ENCODE assay signal across 20 cellular contexts in genomic region chr11:36257351-36257750, GRCh38. TPM values are rescaled to one million over a fixed set of nuclear protein-coding genes. Genes with fewer than 3 reads are reported as not detected.
A peak's percentile ranks its signal among the peaks of the same experiment; 100 is the strongest.
DNase-seq lines count a peak whose midpoint lies in the region; ATAC-seq and TF ChIP-seq lines count a peak whose summit lies in the region.
"Had no signal": no experiment of that assay in that cellular context is flagged by ENCODE, and none has a peak within 500 bp of the region (broad histone marks: within the 10 kb centered on the region; RNA-seq: fewer than 3 reads in every experiment).

No MANE protein-coding gene starts in this region.

- peaks cover 2% of the 10 kb centered on the region for H3K79me1 ChIP-seq in neuronal stem cell (ENCODE audit: low read depth, low read length)

- H3K23ac ChIP-seq in neuronal stem cell (ENCODE audit: low read depth, low read length, poor library complexity): no peak overlapping the region

- peak overlapping the region; percentile 4 for H2AFZ ChIP-seq in neuronal stem cell (ENCODE audit: low read length)

- no peak overlapping the region for H2AK5ac ChIP-seq in neuronal stem cell (ENCODE audit: low read depth, low read length)

- H4K8ac ChIP-seq in neuronal stem cell (ENCODE audit: low read depth, low read length): no peak overlapping the region

- H2BK120ac ChIP-seq in neuronal stem cell (ENCODE audit: low read depth, low read length): no peak overlapping the region

- H3K36me3 ChIP-seq in neuronal stem cell (replicated peaks in 1 of 2; ENCODE audit: control insufficient read depth in 2 of 2, insufficient read depth in 2 of 2, low read length in 2 of 2): no peaks in the 10 kb centered on the region
- H3K36me3 ChIP-seq: cardiac muscle cell, heart left ventricle, lower lobe of right lung, right lobe of liver had no signal

- DNase-seq in HK-2 (ENCODE audit: unreplicated experiment) (peak; percentile 38), RPMI7951 (ENCODE audit: low read depth) (peak; percentile 32), fibroblast of mammary gland (ENCODE audit: low read depth) (peak; percentile 62), neuronal stem cell (ENCODE audit: low spot score) (no peak), SHP77 (lab: John Stamatoyannopoulos, UW) (no peak), NAMALWA (ENCODE audit: low spot score) (no peak), Right ventricle myocardium inferior (ENCODE audit: missing footprints) (no peak)
- DNase-seq: activated CD4-positive, CD25-positive, alpha-beta regulatory T cell treated with anti-CD3 and anti-CD28 coated beads, Interleukin-2, amount 50 U/mL, for 72 hours; activated naive CD8-positive, alpha-beta T cell treated with anti-CD3 and anti-CD28 coated beads, Interleukin-2, amount 10 ng/mL, durations not matched to agents 7 days and 5 days; CD8-positive, alpha-beta memory T cell; heart left ventricle; lower lobe of right lung; NCI-H1417 treated with DMSO at 0.1 percent for 48 hours; right lobe of liver; stimulated activated naive B cell treated with anti-CD40 and anti-IgM and Interleukin-4, amounts not matched to agents 10 μg/mL and 1 μg/mL and 100 μg/mL, for 72 hours; T1000 had no signal

- H3K4me3 ChIP-seq in fibroblast of mammary gland (ENCODE audit: control insufficient read depth, low read depth, low read length): no peak overlapping the region
- no peak overlapping the region for H3K4me3 ChIP-seq in neuronal stem cell (ENCODE audit: low read length in 2 of 2)
- H3K4me3 ChIP-seq: cardiac muscle cell, heart left ventricle, lower lobe of right lung, right lobe of liver had no signal

- no peak overlapping the region for H2BK15ac ChIP-seq in neuronal stem cell (ENCODE audit: low read length)

- no peak overlapping the region for H2BK5ac ChIP-seq in neuronal stem cell (ENCODE audit: low read length)

- H3K4ac ChIP-seq in neuronal stem cell (ENCODE audit: low read length): no peak overlapping the region

- intact Hi-C loops in Right ventricle myocardium inferior (cut with DNase I): loop anchor here (10.0 kb wide), 1 partner anchor 103 kb away; no protein-coding TSS in a partner anchor

- WGBS in neuronal stem cell (ENCODE audit: extremely low coverage in 2 of 2, insufficient read length in 2 of 2, insufficient replicate concordance in 1 of 2), 2 donors: no CpG with 5 or more reads among the region's 5 CpGs

- TF ChIP-seq CTCF in fibroblast of mammary gland (conservative IDR thresholded peaks at IDR 0.05; ENCODE audit: control insufficient read depth, insufficient read depth, low read depth, low read length): no peak

- no peak overlapping the region for H3K9ac ChIP-seq in neuronal stem cell (ENCODE audit: low read depth, low read length, poor library complexity)

- ATAC-seq in HG02884 (IDR thresholded peaks at IDR 0.05; ENCODE audit: unreplicated experiment): no peak
- no peak for ATAC-seq in Right ventricle myocardium inferior
- ATAC-seq: esophagus mucosa; heart left ventricle; right lobe of liver; SK-N-SH treated with all-trans-retinoic acid at 6 μM for 48 hours; stimulated activated naive B cell treated with anti-CD40 and anti-IgM and Interleukin-4, amounts not matched to agents 10 μg/mL and 1 μg/mL and 100 μg/mL, for 72 hours had no signal

- H3K4me1 ChIP-seq in neuronal stem cell (ENCODE audit: control insufficient read depth in 2 of 2, insufficient read depth in 1 of 2, low read depth in 1 of 2, low read length in 2 of 2): peaks cover 10 to 17% of the 10 kb centered on the region in 2 donors
- H3K4me1 ChIP-seq: lower lobe of right lung, right lobe of liver had no signal

- peaks cover 3 to 5% of the 10 kb centered on the region in 2 donors for H3K9me3 ChIP-seq in neuronal stem cell (replicated peaks in 1 of 2; ENCODE audit: control insufficient read depth in 2 of 2, insufficient read depth in 1 of 2, low read depth in 1 of 2, low read length in 2 of 2)
- H3K9me3 ChIP-seq: right lobe of liver had no signal

- H3K4me2 ChIP-seq in neuronal stem cell (ENCODE audit: insufficient read depth, low read length, poor library complexity, severe bottlenecking): no peak overlapping the region

- no peak overlapping the region for H3K14ac ChIP-seq in neuronal stem cell (ENCODE audit: low read length)

- H4K91ac ChIP-seq in neuronal stem cell (ENCODE audit: low read depth, low read length, poor library complexity): no peak overlapping the region

- no peak overlapping the region for H2BK12ac ChIP-seq in neuronal stem cell (ENCODE audit: low read length)

- H3K27me3 ChIP-seq in neuronal stem cell (ENCODE audit: control insufficient read depth in 3 of 3, insufficient read depth in 3 of 3, low read depth in 1 of 3, low read length in 3 of 3): no peaks in the 10 kb centered on the region
- H3K27me3 ChIP-seq: right lobe of liver had no signal

- no peak overlapping the region for H3K27ac ChIP-seq in neuronal stem cell (replicated peaks; ENCODE audit: low read length)
- H3K27ac ChIP-seq: cardiac muscle cell, heart left ventricle, lower lobe of right lung, right lobe of liver had no signal

- peak overlapping the region; percentile 83 for H3K18ac ChIP-seq in neuronal stem cell (ENCODE audit: low read length)

RNA-seq across cellular contexts. Expression of gene COMMD9, which starts 31.9 kb away (rescaled TPM):
- total RNA-seq in RPMI7951 (2014; rRNA removed; shearing (Covaris generic)): 41.4 and 59.2 TPM in 2 replicates
- polyA plus RNA-seq in neuronal stem cell (2013, experiment 1 of 2): 22.2 TPM
- polyA plus RNA-seq in neuronal stem cell (2013, experiment 2 of 2): 22.7 TPM
- 56.0 TPM for total RNA-seq in Right ventricle myocardium inferior

RNA-seq across cellular contexts. Expression of gene PRR5L, which starts 38.7 kb away (rescaled TPM):
- 23.2 and 42.0 TPM in 2 replicates for total RNA-seq in RPMI7951 (2014; rRNA removed; shearing (Covaris generic))
- polyA plus RNA-seq in neuronal stem cell (2013, experiment 1 of 2): 10.3 TPM
- polyA plus RNA-seq in neuronal stem cell (2013, experiment 2 of 2): 9.7 TPM
- 1.6 TPM for total RNA-seq in Right ventricle myocardium inferior

Comparison
In these comparisons a context has a peak if more than half of its experiments do, and no peak if none do; other contexts are left out.
1. DNase-seq: peak in HK-2 (single experiment), RPMI7951 (single experiment) and fibroblast of mammary gland (single experiment); none in neuronal stem cell (single experiment), SHP77 (0 of 2), NAMALWA (single experiment) and Right ventricle myocardium inferior (single experiment).